12 cellular contexts compared by ENCODE assay signal in the genomic region with DNA sequence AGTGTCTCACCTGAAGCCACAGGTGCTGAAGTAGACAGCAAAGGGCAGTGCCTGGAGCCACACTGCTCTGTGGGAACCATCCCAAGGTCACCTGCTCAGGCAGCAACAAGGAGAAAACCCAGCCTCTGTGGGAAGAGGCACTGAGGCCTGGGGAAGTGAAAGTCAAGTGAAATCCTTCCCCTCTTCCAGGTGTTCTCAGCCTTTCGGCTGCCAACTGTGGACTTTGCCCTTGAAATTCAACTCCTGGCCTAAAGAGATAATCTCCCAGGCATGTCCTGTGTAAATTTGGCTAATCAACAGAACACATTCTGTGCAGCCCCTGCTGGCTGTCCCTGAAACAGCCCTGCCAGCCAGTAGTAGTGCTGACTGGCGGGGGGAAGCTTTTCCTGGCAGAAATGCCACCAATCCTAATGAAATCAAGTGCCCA.
DNase-seq lines count a peak whose midpoint lies in the region; ATAC-seq, FAIRE-seq and TF ChIP-seq lines count a peak whose summit lies in the region.
"Had no signal": no experiment of that assay in that cellular context is flagged by ENCODE, and none has a peak within 500 bp of the region (broad histone marks: within the 10 kb centered on the region; RNA-seq: fewer than 3 reads in every experiment).

No MANE protein-coding gene starts in this region.

- H3K27me3 ChIP-seq in endodermal cell (ENCODE audit: control insufficient read depth, insufficient read depth, low read length, poor library complexity, severe bottlenecking), result no peaks in the 10 kb centered on the region
- H3K27me3 ChIP-seq in mucosa of stomach (ENCODE audit: control insufficient read depth, insufficient read depth, low read length), result no peaks in the 10 kb centered on the region
- H3K27me3 ChIP-seq: SJSA1 had no signal

- peak overlapping the region; percentile 81 for H3K27ac Mint-ChIP-seq in endodermal cell
- H3K27ac Mint-ChIP-seq: stimulated activated memory B cell treated with anti-CD40 and anti-IgM and Interleukin-4, amounts not matched to agents 10 μg/mL and 1 μg/mL and 100 μg/mL, for 72 hours had no signal

- peaks cover 89% of the 10 kb centered on the region for H3K36me3 ChIP-seq in endodermal cell (ENCODE audit: control insufficient read depth, insufficient read depth, low read length)
- H3K36me3 ChIP-seq in mucosa of stomach (ENCODE audit: control insufficient read depth, insufficient read depth, low read length), result no peaks in the 10 kb centered on the region
- H3K36me3 ChIP-seq: SJSA1 had no signal

- DNase-seq in D721Med (ENCODE audit: insufficient read length, low spot score) (no peak), NCI-H146 (lab: John Stamatoyannopoulos, UW) (peak; percentile 64), endodermal cell (peak; percentile 84), hepatic stellate cell (ENCODE audit: low spot score) (no peak), SHP77 treated with DMSO at 0.1 percent for 48 hours (lab: John Stamatoyannopoulos, UW) (no peak)
- DNase-seq: DMS79 had no signal

- peak; percentile 27 for TF ChIP-seq CTCF in D721Med (IDR thresholded peaks at IDR 0.05; ENCODE audit: insufficient read depth, missing control alignments)
- TF ChIP-seq CTCF in endodermal cell (conservative IDR thresholded peaks at IDR 0.05), result peak; percentile 89

- no peak for FAIRE-seq in D721Med (lab: Jason Lieb, UNC)
- FAIRE-seq: HTR-8/SVneo had no signal

- ATAC-seq in HG03442 (IDR thresholded peaks at IDR 0.05; ENCODE audit: unreplicated experiment) (no peak), HG02571 (IDR thresholded peaks at IDR 0.05; ENCODE audit: unreplicated experiment) (no peak)
- ATAC-seq: stimulated activated memory B cell treated with anti-CD40 and anti-IgM and Interleukin-4, amounts not matched to agents 10 μg/mL and 1 μg/mL and 100 μg/mL, for 72 hours had no signal

- peaks cover 25% of the 10 kb centered on the region for H3K4me1 ChIP-seq in endodermal cell (ENCODE audit: control insufficient read depth, insufficient read depth, low read length)
- peaks cover 52% of the 10 kb centered on the region for H3K4me1 ChIP-seq in mucosa of stomach (ENCODE audit: control insufficient read depth, insufficient read depth, low read length)
- H3K4me1 ChIP-seq: SJSA1 had no signal

- 49% methylated on average over 2 of the region's 2 CpGs; no CpG with 5 or more reads in 1 of the 2 experiments for WGBS in endodermal cell (ENCODE audit: insufficient coverage in 1 of 2, insufficient read length in 1 of 2), 2 experiments

- no peaks in the 10 kb centered on the region for H3K27me3 Mint-ChIP-seq in endodermal cell (ENCODE audit: insufficient read depth)

- H3K4me1 Mint-ChIP-seq in endodermal cell, result peaks cover 39% of the 10 kb centered on the region
- H3K4me1 Mint-ChIP-seq: stimulated activated memory B cell treated with anti-CD40 and anti-IgM and Interleukin-4, amounts not matched to agents 10 μg/mL and 1 μg/mL and 100 μg/mL, for 72 hours had no signal

- H3K4me3 Mint-ChIP-seq in endodermal cell, result peak overlapping the region; percentile 32
- H3K4me3 Mint-ChIP-seq: stimulated activated memory B cell treated with anti-CD40 and anti-IgM and Interleukin-4, amounts not matched to agents 10 μg/mL and 1 μg/mL and 100 μg/mL, for 72 hours had no signal

- H3K4me3 ChIP-seq in endodermal cell (ENCODE audit: low read length) (peak overlapping the region; percentile 76), mucosa of stomach (ENCODE audit: low read length) (peak overlapping the region; percentile 44)
- H3K4me3 ChIP-seq: SJSA1 had no signal

- H3K9me3 Mint-ChIP-seq in endodermal cell, result no peaks in the 10 kb centered on the region
- H3K9me3 Mint-ChIP-seq: stimulated activated memory B cell treated with anti-CD40 and anti-IgM and Interleukin-4, amounts not matched to agents 10 μg/mL and 1 μg/mL and 100 μg/mL, for 72 hours had no signal

- H3K36me3 Mint-ChIP-seq in endodermal cell (ENCODE audit: low read depth), result peaks cover 18% of the 10 kb centered on the region
- H3K36me3 Mint-ChIP-seq: stimulated activated memory B cell treated with anti-CD40 and anti-IgM and Interleukin-4, amounts not matched to agents 10 μg/mL and 1 μg/mL and 100 μg/mL, for 72 hours had no signal

- peak overlapping the region; percentile 44 for H3K27ac ChIP-seq in endodermal cell (ENCODE audit: low read depth, low read length)
- H3K27ac ChIP-seq: SJSA1 had no signal

- peaks cover 10% of the 10 kb centered on the region for H3K9me3 ChIP-seq in endodermal cell (ENCODE audit: control insufficient read depth, low read length)
- no peaks in the 10 kb centered on the region for H3K9me3 ChIP-seq in mucosa of stomach (ENCODE audit: control insufficient read depth, low read length)
- H3K9me3 ChIP-seq: SJSA1 had no signal

- peak overlapping the region; percentile 30 for H3K9ac ChIP-seq in endodermal cell (ENCODE audit: extremely low read depth, low read length, poor library complexity, severe bottlenecking)
- H3K9ac ChIP-seq in mucosa of stomach (ENCODE audit: low read length), result peak overlapping the region; percentile 77

Comparison
In these comparisons a context has a peak if more than half of its experiments do, and no peak if none do; other contexts are left out.
1. DNase-seq: peak in NCI-H146 (single experiment) and endodermal cell (single experiment); none in D721Med (single experiment), hepatic stellate cell (single experiment) and SHP77 treated with DMSO at 0.1 percent for 48 hours (single experiment).